23 cellular contexts compared by ENCODE assay signal in genomic region chr12:852864-853263, GRCh38.
DNase-seq lines count a peak whose midpoint lies in the region; ATAC-seq and TF ChIP-seq lines count a peak whose summit lies in the region.
"Had no signal": no experiment of that assay in that cellular context is flagged by ENCODE, and none has a peak within 500 bp of the region (broad histone marks: within the 10 kb centered on the region; RNA-seq: fewer than 3 reads in every experiment).

No MANE protein-coding gene starts in this region.

- H3K36me3 ChIP-seq in tibial artery (peaks cover 0 to 6% (median 0%) of the 10 kb centered on the region in 3 donors), SJCRH30 (peaks cover 24% of the 10 kb centered on the region)
- H3K36me3 ChIP-seq: brain microvascular endothelial cell, colonic mucosa had no signal

- H3K4me1 ChIP-seq in tibial artery (peaks cover 0 to 70% (median 22%) of the 10 kb centered on the region in 4 donors), SJCRH30 (no peaks in the 10 kb centered on the region; the same call in 1 of the 2 replicates)
- H3K4me1 ChIP-seq: colonic mucosa had no signal

- POLR2A ChIA-PET in activated CD4-positive, alpha-beta memory T cell treated with anti-CD3 and anti-CD28 coated beads for 36 hours (lab: Charles Lee) = no interaction called here
- POLR2A ChIA-PET in activated CD4-positive, alpha-beta memory T cell treated with anti-CD3 and anti-CD28 coated beads, Interleukin-2, amount 10 ng/mL, durations not matched to agents 7 days and 5 days (lab: Charles Lee) = no interaction called here

- intact Hi-C loops in activated CD4-positive, alpha-beta memory T cell treated with anti-CD3 and anti-CD28 coated beads for 36 hours (cut with micrococcal nuclease) = no loop called here
- intact Hi-C loops in tibial artery (cut with DNase I; ENCODE audit: low total_unique reads) = no loop called here

- no peak for TF ChIP-seq CTCF in LNCaP clone FGC (IDR thresholded peaks at IDR 0.05; ENCODE audit: control insufficient read depth, extremely low read depth, insufficient read depth)
- no peak for TF ChIP-seq CTCF in coronary artery (IDR thresholded peaks at IDR 0.05)
- TF ChIP-seq CTCF in osteocyte (IDR thresholded peaks at IDR 0.05) = no peak
- TF ChIP-seq CTCF in tibial artery (IDR thresholded peaks at IDR 0.05) = no peak

- H3K4me3 Mint-ChIP-seq in activated CD4-positive, alpha-beta memory T cell treated with anti-CD3 and anti-CD28 coated beads for 36 hours = no peak overlapping the region
- H3K4me3 Mint-ChIP-seq in activated CD4-positive, alpha-beta memory T cell treated with anti-CD3 and anti-CD28 coated beads, Interleukin-2, amount 10 ng/mL, durations not matched to agents 7 days and 5 days = no peak overlapping the region
- no peak overlapping the region for H3K4me3 Mint-ChIP-seq in osteocyte (ENCODE audit: unreplicated experiment)
- H3K4me3 Mint-ChIP-seq: activated CD4-positive, alpha-beta T cell treated with anti-CD3 and anti-CD28 coated beads, Interleukin-2, amount 10 ng/mL, durations not matched to agents 7 days and 5 days had no signal

- H3K36me3 Mint-ChIP-seq in activated CD4-positive, alpha-beta memory T cell treated with anti-CD3 and anti-CD28 coated beads for 36 hours = peaks cover 16% of the 10 kb centered on the region
- peaks cover 34% of the 10 kb centered on the region for H3K36me3 Mint-ChIP-seq in activated CD4-positive, alpha-beta memory T cell treated with anti-CD3 and anti-CD28 coated beads, Interleukin-2, amount 10 ng/mL, durations not matched to agents 7 days and 5 days (ENCODE audit: low read depth)
- peaks cover 15% of the 10 kb centered on the region for H3K36me3 Mint-ChIP-seq in osteocyte (ENCODE audit: unreplicated experiment)

- H3K27me3 ChIP-seq in tibial artery (no peaks in the 10 kb centered on the region), SJCRH30 (no peaks in the 10 kb centered on the region)
- H3K27me3 ChIP-seq: brain microvascular endothelial cell, colonic mucosa, neutrophil had no signal

- H3K9me3 Mint-ChIP-seq in activated CD4-positive, alpha-beta memory T cell treated with anti-CD3 and anti-CD28 coated beads for 36 hours = peaks cover 4% of the 10 kb centered on the region
- peaks cover 5% of the 10 kb centered on the region for H3K9me3 Mint-ChIP-seq in activated CD4-positive, alpha-beta memory T cell treated with anti-CD3 and anti-CD28 coated beads, Interleukin-2, amount 10 ng/mL, durations not matched to agents 7 days and 5 days
- no peaks in the 10 kb centered on the region for H3K9me3 Mint-ChIP-seq in osteocyte (ENCODE audit: unreplicated experiment)

- H3K4me3 ChIP-seq in LNCaP clone FGC (ENCODE audit: low read depth, low read length) (no peak overlapping the region), coronary artery (peak overlapping the region; percentile 4), tibial artery (peak overlapping the region in 1 of 2 donors; percentile 13), SJCRH30 (no peak overlapping the region)
- H3K4me3 ChIP-seq: colonic mucosa, SK-N-MC had no signal

- H3K27ac ChIP-seq in coronary artery (no peak overlapping the region), tibial artery (peak overlapping the region in 1 of 2 donors; percentile 16), SJCRH30 (no peak overlapping the region)
- H3K27ac ChIP-seq: brain microvascular endothelial cell, colonic mucosa, KMS-11, neutrophil, SK-N-MC, WERI-Rb-1 had no signal

- H3K9me3 ChIP-seq in tibial artery (no peaks in the 10 kb centered on the region), SJCRH30 (replicated peaks) (0 out of 2 replicates have a peak, but pooled peaks cover 2% of the 10 kb centered on the region)
- H3K9me3 ChIP-seq: colonic mucosa, neutrophil had no signal

- CTCF ChIA-PET in activated CD4-positive, alpha-beta memory T cell treated with anti-CD3 and anti-CD28 coated beads for 36 hours (lab: Charles Lee) = interaction anchor here (0.7 to 2.3 kb wide), 4 partner anchors 39 to 282 kb away, joined by 3 to 7 read pairs (median 4); no protein-coding TSS in a partner anchor
- CTCF ChIA-PET in activated CD4-positive, alpha-beta memory T cell treated with anti-CD3 and anti-CD28 coated beads, Interleukin-2, amount 10 ng/mL, durations not matched to agents 7 days and 5 days (lab: Charles Lee) = no interaction called here

- peak overlapping the region; percentile 4 for H3K27ac Mint-ChIP-seq in activated CD4-positive, alpha-beta memory T cell treated with anti-CD3 and anti-CD28 coated beads for 36 hours
- no peak overlapping the region for H3K27ac Mint-ChIP-seq in activated CD4-positive, alpha-beta memory T cell treated with anti-CD3 and anti-CD28 coated beads, Interleukin-2, amount 10 ng/mL, durations not matched to agents 7 days and 5 days
- peak overlapping the region; percentile 78 for H3K27ac Mint-ChIP-seq in osteocyte (ENCODE audit: unreplicated experiment)
- H3K27ac Mint-ChIP-seq: activated CD4-positive, alpha-beta T cell treated with anti-CD3 and anti-CD28 coated beads, Interleukin-2, amount 10 ng/mL, durations not matched to agents 7 days and 5 days had no signal

- no peaks in the 10 kb centered on the region for H3K27me3 Mint-ChIP-seq in activated CD4-positive, alpha-beta memory T cell treated with anti-CD3 and anti-CD28 coated beads for 36 hours
- H3K27me3 Mint-ChIP-seq in activated CD4-positive, alpha-beta memory T cell treated with anti-CD3 and anti-CD28 coated beads, Interleukin-2, amount 10 ng/mL, durations not matched to agents 7 days and 5 days = no peaks in the 10 kb centered on the region
- no peaks in the 10 kb centered on the region for H3K27me3 Mint-ChIP-seq in osteocyte (ENCODE audit: unreplicated experiment)
- H3K27me3 Mint-ChIP-seq: activated CD4-positive, alpha-beta T cell treated with anti-CD3 and anti-CD28 coated beads, Interleukin-2, amount 10 ng/mL, durations not matched to agents 7 days and 5 days had no signal

- H3K4me1 Mint-ChIP-seq in activated CD4-positive, alpha-beta memory T cell treated with anti-CD3 and anti-CD28 coated beads for 36 hours (ENCODE audit: low read depth) = peaks cover 48% of the 10 kb centered on the region
- peaks cover 18% of the 10 kb centered on the region for H3K4me1 Mint-ChIP-seq in activated CD4-positive, alpha-beta memory T cell treated with anti-CD3 and anti-CD28 coated beads, Interleukin-2, amount 10 ng/mL, durations not matched to agents 7 days and 5 days
- H3K4me1 Mint-ChIP-seq in osteocyte (ENCODE audit: unreplicated experiment) = peaks cover 56% of the 10 kb centered on the region

- DNase-seq in activated CD4-positive, alpha-beta memory T cell treated with anti-CD3 and anti-CD28 coated beads for 36 hours = no peak
- DNase-seq in activated CD4-positive, alpha-beta memory T cell treated with anti-CD3 and anti-CD28 coated beads, Interleukin-2, amount 10 ng/mL, durations not matched to agents 7 days and 5 days = no peak
- peak; percentile 22 for DNase-seq in LNCaP clone FGC (ENCODE audit: low read depth)
- no peak for DNase-seq in coronary artery (ENCODE audit: low spot score)
- DNase-seq in osteocyte (ENCODE audit: extremely low spot score, unreplicated experiment) = no peak
- no peak for DNase-seq in tibial artery
- DNase-seq in SJCRH30 = no peak
- DNase-seq: activated CD4-positive, alpha-beta T cell treated with anti-CD3 and anti-CD28 coated beads, Interleukin-2, amount 10 ng/mL, durations not matched to agents 7 days and 5 days; activated effector memory CD4-positive, alpha-beta T cell treated with anti-CD3 and anti-CD28 coated beads, Interleukin-2, amount 50 U/mL, for 16 hours; AML-193; brain microvascular endothelial cell; colonic mucosa; DMS53; GF-D8; glutamatergic neuron; NCI-H1694 treated with DMSO at 0.1 percent for 48 hours; NCI-H2171 treated with DMSO at 0.1 percent for 48 hours; NCI-H524 treated with DMSO at 0.1 percent for 48 hours; WERI-Rb-1 had no signal

- ATAC-seq in GM21825 (IDR thresholded peaks at IDR 0.05; ENCODE audit: unreplicated experiment) = no peak
